In the genomic region with DNA sequence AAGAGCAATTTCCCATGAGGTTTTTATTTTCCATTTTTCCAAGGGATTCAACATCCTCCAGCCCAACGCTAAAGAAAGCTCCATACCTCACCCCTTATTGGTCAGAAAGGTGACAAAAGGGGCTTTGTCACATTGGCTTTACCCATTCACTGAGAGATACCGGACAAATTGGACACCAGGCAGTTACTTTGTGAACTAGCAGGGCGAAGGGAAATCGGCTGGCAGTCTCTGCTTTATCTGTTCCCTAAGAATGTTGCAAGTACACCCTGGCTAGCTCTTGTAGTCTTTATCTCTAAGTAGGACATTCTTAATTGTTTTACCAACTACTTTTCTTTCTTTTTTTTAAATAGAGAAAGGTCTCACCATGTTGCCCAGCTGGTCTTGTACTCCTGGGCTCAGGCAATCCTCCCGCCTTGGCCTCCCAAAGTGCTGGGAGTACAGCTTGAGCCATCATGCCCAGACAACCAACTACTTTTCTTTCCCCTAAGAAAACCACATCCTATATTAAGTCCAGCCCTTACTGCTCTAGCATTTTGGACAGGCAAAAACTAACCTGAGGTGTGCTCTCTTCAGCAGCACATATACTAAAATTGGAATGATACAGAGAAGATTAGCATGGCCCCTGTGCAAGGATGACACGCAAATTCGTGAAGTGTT, we compare ENCODE assay signal across 11 cellular contexts.
"Had no signal": no experiment of that assay in that cellular context is flagged by ENCODE, and none has a peak within 500 bp of the region (broad histone marks: within the 10 kb centered on the region; RNA-seq: fewer than 3 reads in every experiment).

No MANE protein-coding gene starts in this region.

- H3K36me3 ChIP-seq: gastrocnemius medialis had no signal

- H3K27me3 ChIP-seq: gastrocnemius medialis, right atrium auricular region, transverse colon had no signal

- H3K4me3 Mint-ChIP-seq: activated CD4-positive, alpha-beta memory T cell treated with anti-CD3 and anti-CD28 coated beads for 36 hours; activated naive CD8-positive, alpha-beta T cell treated with anti-CD3 and anti-CD28 coated beads, Interleukin-2, amount 10 ng/mL, durations not matched to agents 7 days and 5 days; activated T-cell treated with anti-CD3 and anti-CD28 coated beads, Interleukin-2, amount 50 U/mL, for 72 hours; stimulated activated effector memory CD8-positive, alpha-beta T cell treated with anti-CD3 and anti-CD28 coated beads, Interleukin-12 subunit alpha, Interleukin-12 subunit beta, amount 100 ng/mL, for 72 hours had no signal

- ATAC-seq: activated T-cell treated with anti-CD3 and anti-CD28 coated beads, Interleukin-2, amount 50 U/mL, for 72 hours; gastrocnemius medialis; left ventricle myocardium superior; stimulated activated effector memory CD8-positive, alpha-beta T cell treated with anti-CD3 and anti-CD28 coated beads, Interleukin-12 subunit alpha, Interleukin-12 subunit beta, amount 100 ng/mL, for 72 hours had no signal

- H3K4me1 ChIP-seq: right atrium auricular region had no signal

- H3K9me3 Mint-ChIP-seq: activated CD4-positive, alpha-beta memory T cell treated with anti-CD3 and anti-CD28 coated beads for 36 hours; activated naive CD8-positive, alpha-beta T cell treated with anti-CD3 and anti-CD28 coated beads, Interleukin-2, amount 10 ng/mL, durations not matched to agents 7 days and 5 days; activated T-cell treated with anti-CD3 and anti-CD28 coated beads, Interleukin-2, amount 50 U/mL, for 72 hours; stimulated activated effector memory CD8-positive, alpha-beta T cell treated with anti-CD3 and anti-CD28 coated beads, Interleukin-12 subunit alpha, Interleukin-12 subunit beta, amount 100 ng/mL, for 72 hours had no signal

- H3K9me3 ChIP-seq: gastrocnemius medialis, right atrium auricular region, transverse colon had no signal

- DNase-seq: activated CD4-positive, alpha-beta memory T cell treated with anti-CD3 and anti-CD28 coated beads for 36 hours; activated CD4-positive, alpha-beta T cell treated with anti-CD3 and anti-CD28 coated beads for 1 hour; activated naive CD8-positive, alpha-beta T cell treated with anti-CD3 and anti-CD28 coated beads, Interleukin-2, amount 10 ng/mL, durations not matched to agents 7 days and 5 days; activated T-cell treated with anti-CD3 and anti-CD28 coated beads, Interleukin-2, amount 50 U/mL, for 72 hours; anterior cingulate cortex; gastrocnemius medialis; left ventricle myocardium superior; mesendoderm; transverse colon had no signal

- H3K4me3 ChIP-seq: gastrocnemius medialis, right atrium auricular region, transverse colon had no signal

- H3K27ac ChIP-seq: gastrocnemius medialis, right atrium auricular region, transverse colon had no signal

- H3K27me3 Mint-ChIP-seq: activated CD4-positive, alpha-beta memory T cell treated with anti-CD3 and anti-CD28 coated beads for 36 hours; activated naive CD8-positive, alpha-beta T cell treated with anti-CD3 and anti-CD28 coated beads, Interleukin-2, amount 10 ng/mL, durations not matched to agents 7 days and 5 days had no signal

- H3K27ac Mint-ChIP-seq: activated CD4-positive, alpha-beta memory T cell treated with anti-CD3 and anti-CD28 coated beads for 36 hours; activated naive CD8-positive, alpha-beta T cell treated with anti-CD3 and anti-CD28 coated beads, Interleukin-2, amount 10 ng/mL, durations not matched to agents 7 days and 5 days; activated T-cell treated with anti-CD3 and anti-CD28 coated beads, Interleukin-2, amount 50 U/mL, for 72 hours; stimulated activated effector memory CD8-positive, alpha-beta T cell treated with anti-CD3 and anti-CD28 coated beads, Interleukin-12 subunit alpha, Interleukin-12 subunit beta, amount 100 ng/mL, for 72 hours had no signal
